ENCODE assay signal across 20 cellular contexts in genomic region chr3:14351617-14352001, GRCh38.
"Had no signal": no experiment of that assay in that cellular context is flagged by ENCODE, and none has a peak within 500 bp of the region (broad histone marks: within the 10 kb centered on the region; RNA-seq: fewer than 3 reads in every experiment).

No MANE protein-coding gene starts in this region.

- H3K4me1 Mint-ChIP-seq: activated naive CD8-positive, alpha-beta T cell treated with anti-CD3 and anti-CD28 coated beads, Interleukin-2, amount 10 ng/mL, durations not matched to agents 7 days and 5 days had no signal

- H3K36me3 ChIP-seq: colonic mucosa, esophagus squamous epithelium, gastroesophageal sphincter, heart left ventricle, sigmoid colon, stomach, uterus had no signal

- H3K27me3 ChIP-seq: colonic mucosa, gastroesophageal sphincter, sigmoid colon, stomach, uterus had no signal

- H3K4me2 ChIP-seq: smooth muscle cell had no signal

- H3K4me3 Mint-ChIP-seq: activated naive CD8-positive, alpha-beta T cell treated with anti-CD3 and anti-CD28 coated beads, Interleukin-2, amount 10 ng/mL, durations not matched to agents 7 days and 5 days; activated T-cell treated with anti-CD3 and anti-CD28 coated beads, Interleukin-2, amount 50 U/mL, for 24 hours; effector memory CD8-positive, alpha-beta T cell; stimulated activated memory B cell treated with anti-CD40 and anti-IgM and Interleukin-4, amounts not matched to agents 10 μg/mL and 1 μg/mL and 100 μg/mL, for 72 hours had no signal

- H3K9me3 Mint-ChIP-seq: activated naive CD8-positive, alpha-beta T cell treated with anti-CD3 and anti-CD28 coated beads, Interleukin-2, amount 10 ng/mL, durations not matched to agents 7 days and 5 days; activated T-cell treated with anti-CD3 and anti-CD28 coated beads, Interleukin-2, amount 50 U/mL, for 24 hours; activated T-helper 2 cell treated with anti-CD3 and anti-CD28 coated beads, Interferon-gamma antibody, Interleukin-2, Interleukin-4, amounts not matched to agents 10 μg/mL and 5 μg/mL and 100 μg/mL, durations not matched to agents 14 hours and 24 hours and 36 hours; effector memory CD8-positive, alpha-beta T cell; stimulated activated memory B cell treated with anti-CD40 and anti-IgM and Interleukin-4, amounts not matched to agents 10 μg/mL and 1 μg/mL and 100 μg/mL, for 72 hours had no signal

- DNase-seq: activated naive CD4-positive, alpha-beta T cell; activated naive CD8-positive, alpha-beta T cell treated with anti-CD3 and anti-CD28 coated beads, Interleukin-2, amount 10 ng/mL, durations not matched to agents 7 days and 5 days; activated T-cell treated with anti-CD3 and anti-CD28 coated beads, Interleukin-2, amount 50 U/mL, for 24 hours; amniotic stem cell; colonic mucosa; effector memory CD8-positive, alpha-beta T cell; esophagus squamous epithelium; heart left ventricle; retina; sigmoid colon; stomach; uterus had no signal

- ATAC-seq: activated CD4-positive, CD25-positive, alpha-beta regulatory T cell treated with anti-CD3 and anti-CD28 coated beads, Interleukin-2, amount 50 U/mL, for 24 hours; effector memory CD8-positive, alpha-beta T cell; gastroesophageal sphincter; heart left ventricle had no signal

- H3K9me3 ChIP-seq: colonic mucosa, esophagus squamous epithelium, gastroesophageal sphincter, heart left ventricle, sigmoid colon, stomach, uterus had no signal

- H3K36me3 Mint-ChIP-seq: activated naive CD8-positive, alpha-beta T cell treated with anti-CD3 and anti-CD28 coated beads, Interleukin-2, amount 10 ng/mL, durations not matched to agents 7 days and 5 days; stimulated activated memory B cell treated with anti-CD40 and anti-IgM and Interleukin-4, amounts not matched to agents 10 μg/mL and 1 μg/mL and 100 μg/mL, for 72 hours had no signal

- H3K4me1 ChIP-seq: colonic mucosa, esophagus squamous epithelium, gastroesophageal sphincter, heart left ventricle, sigmoid colon, stomach, uterus had no signal

- H3K27me3 Mint-ChIP-seq: activated T-cell treated with anti-CD3 and anti-CD28 coated beads, Interleukin-2, amount 50 U/mL, for 24 hours had no signal

- H3K4me3 ChIP-seq: colonic mucosa, dorsolateral prefrontal cortex, esophagus squamous epithelium, gastroesophageal sphincter, heart left ventricle, sigmoid colon, smooth muscle cell, stomach, uterus had no signal

- H3K27ac ChIP-seq: colonic mucosa, esophagus squamous epithelium, gastroesophageal sphincter, heart left ventricle, sigmoid colon, stomach, uterus, VCaP had no signal

- H3K27ac Mint-ChIP-seq: activated naive CD8-positive, alpha-beta T cell treated with anti-CD3 and anti-CD28 coated beads, Interleukin-2, amount 10 ng/mL, durations not matched to agents 7 days and 5 days; activated T-cell treated with anti-CD3 and anti-CD28 coated beads, Interleukin-2, amount 50 U/mL, for 24 hours; activated T-helper 2 cell treated with anti-CD3 and anti-CD28 coated beads, Interferon-gamma antibody, Interleukin-2, Interleukin-4, amounts not matched to agents 10 μg/mL and 5 μg/mL and 100 μg/mL, durations not matched to agents 14 hours and 24 hours and 36 hours; progenitor cell of endocrine pancreas; stimulated activated memory B cell treated with anti-CD40 and anti-IgM and Interleukin-4, amounts not matched to agents 10 μg/mL and 1 μg/mL and 100 μg/mL, for 72 hours had no signal
